In genomic region chr1:51330331-51331201, GRCh38 we compare ENCODE assay signal across 8 cellular contexts. TPM values are rescaled to one million over a fixed set of nuclear protein-coding genes. Genes with fewer than 3 reads are reported as not detected.
DNase-seq lines count a peak whose midpoint lies in the region; ATAC-seq and TF ChIP-seq lines count a peak whose summit lies in the region.

Gene TTC39A (minus strand): TSS chr1:51330562. CDS start chr1:51330477, 85 bp downstream.

- CTCF ChIA-PET in HEK293 (lab: Yijun Ruan, JAX) = interaction anchor here (0.5 to 1.4 kb wide), 5 partner anchors 10 to 998 kb away, joined by 3 to 5 read pairs (median 4); no protein-coding TSS in a partner anchor

- peak within 1 kb of the TSS; percentile 81 for H3K27ac ChIP-seq in HEK293 (ENCODE audit: extremely low read depth, low read depth, low read length)
- H3K27ac ChIP-seq in body of pancreas = peak within 1 kb of the TSS; percentile 83 to 93 (median 87)
- H3K27ac ChIP-seq in thymus (ENCODE audit: low read depth) = no peak within 1 kb of the TSS

- intact Hi-C loops in body of pancreas (cut with DNase I) (no loop called here), left colon (cut with DNase I, micrococcal nuclease) (no loop called here)

- TF ChIP-seq POLR2A in body of pancreas (IDR thresholded peaks at IDR 0.05) = no peak

- H3K36me3 ChIP-seq in BE2C (no peaks in the 10 kb centered on the region), HEK293 (ENCODE audit: control insufficient read depth in 2 of 2, insufficient read depth in 1 of 2, low read length in 2 of 2) (no peaks in the 10 kb centered on the region), body of pancreas (replicated peaks in 1 of 2; ENCODE audit: insufficient read depth in 1 of 2, low read depth in 2 of 2) (no peaks in the 10 kb centered on the region), thymus (ENCODE audit: control insufficient read depth, insufficient read depth) (no peaks in the 10 kb centered on the region)

- TF ChIP-seq CTCF in BE2C (IDR thresholded peaks at IDR 0.05; ENCODE audit: low read depth, low read length) (no peak), HEK293 (tag by site-specific recombination; IDR thresholded peaks at IDR 0.05) (no peak), body of pancreas (IDR thresholded peaks at IDR 0.05) (no peak)

- POLR2A ChIA-PET in HEK293 (lab: Yijun Ruan, JAX) = interaction anchor here (1.3 to 1.7 kb wide), 3 partner anchors 93 to 361 kb away, joined by 4 to 5 read pairs (median 4); partner anchors contain the start of genes CDKN2C and RNF11

- no peaks in the 10 kb centered on the region for H3K27me3 ChIP-seq in BE2C
- no peaks in the 10 kb centered on the region for H3K27me3 ChIP-seq in body of pancreas
- peaks cover 3% of the 10 kb centered on the region for H3K27me3 ChIP-seq in thymus (ENCODE audit: control insufficient read depth, insufficient read depth)

- peak within 1 kb of the TSS; percentile 56 for H3K4me3 ChIP-seq in BE2C (ENCODE audit: low read depth, low read length)
- peak within 1 kb of the TSS; percentile 42 for H3K4me3 ChIP-seq in HEK293 (ENCODE audit: low read depth, low read length)
- no peak within 1 kb of the TSS for H3K4me3 ChIP-seq in body of pancreas
- H3K4me3 ChIP-seq in thymus (ENCODE audit: low read length) = peak within 1 kb of the TSS; percentile 40

- H3K4me1 ChIP-seq in BE2C (peaks cover 20% of the 10 kb centered on the region), HEK293 (ENCODE audit: control insufficient read depth, insufficient read depth, low read length) (peaks cover 6% of the 10 kb centered on the region; the same call in 1 of the 2 replicates), body of pancreas (peaks cover 26% of the 10 kb centered on the region), thymus (ENCODE audit: control insufficient read depth, insufficient read depth, low read length) (no peaks in the 10 kb centered on the region)

- ATAC-seq in body of pancreas = peak; percentile 45
- peak; percentile 12 for ATAC-seq in left colon
- ATAC-seq in HG02610 (IDR thresholded peaks at IDR 0.05; ENCODE audit: unreplicated experiment) = no peak

- no peak for DNase-seq in BE2C
- DNase-seq in body of pancreas = peak in 3 of 4 donors; percentile 32 to 59 (median 46)
- peak in 1 of 2 donors; percentile 40 for DNase-seq in left colon
- no peak for DNase-seq in DMS79 (lab: John Stamatoyannopoulos, UW)
- DNase-seq in stimulated activated naive CD4-positive, alpha-beta T cell treated with Interleukin-2 at 50 U/mL for 16 hours (lab: John Stamatoyannopoulos, UW) = no peak

- H3K9me3 ChIP-seq in BE2C = no peaks in the 10 kb centered on the region
- no peaks in the 10 kb centered on the region for H3K9me3 ChIP-seq in HEK293 (ENCODE audit: control insufficient read depth, insufficient read depth, low read depth, low read length)
- no peaks in the 10 kb centered on the region for H3K9me3 ChIP-seq in body of pancreas
- H3K9me3 ChIP-seq in thymus (ENCODE audit: control insufficient read depth) = no peaks in the 10 kb centered on the region

- WGBS in body of pancreas, 2 donors = 6 to 23% methylated on average over 10 to 59 of the region's 87 CpGs
- 5% methylated on average over 87 of the region's 87 CpGs for WGBS in thymus

TF ChIP-seq in HEK293, 187 proteins besides CTCF, POLR2A, EP300 and RAD21 (continues in another document):
- TF ChIP-seq ZNF398 (tag by site-specific recombination; IDR thresholded peaks at IDR 0.05) (peak; percentile 31; the same call in 1 of the 2 replicates), GLI4 (tag by site-specific recombination; IDR thresholded peaks at IDR 0.05) (no peak), HOXC10 (CRISPR knock-in tag; IDR thresholded peaks at IDR 0.05) (no peak), ZNF768 (tag by site-specific recombination; IDR thresholded peaks at IDR 0.05) (no peak), ZNF114 (tag by site-specific recombination; IDR thresholded peaks at IDR 0.05) (no peak), ZNF548 (tag by site-specific recombination; IDR thresholded peaks at IDR 0.05) (no peak), PRDM4 (tag by site-specific recombination; IDR thresholded peaks at IDR 0.05) (no peak; the same call in 1 of the 2 replicates), ZNF18 (tag by site-specific recombination; IDR thresholded peaks at IDR 0.05) (peak; percentile 88), ZNF501 (tag by site-specific recombination; IDR thresholded peaks at IDR 0.05) (0 out of 2 replicates have a peak, but pooled peaks have one; percentile 50), WT1 (tag by site-specific recombination; IDR thresholded peaks at IDR 0.05) (no peak), ZNF610 (tag by site-specific recombination; IDR thresholded peaks at IDR 0.05; ENCODE audit: borderline replicate concordance) (no peak), ZSCAN18 (tag by site-specific recombination; IDR thresholded peaks at IDR 0.05) (no peak), ZNF660 (tag by site-specific recombination; IDR thresholded peaks at IDR 0.05) (no peak)

RNA-seq across cellular contexts. Expression of gene TTC39A, which starts in this region (rescaled TPM):
- polyA plus RNA-seq in BE2C (2012; ENCODE audit: insufficient read depth, insufficient read length, low read depth) = 11.2 TPM
- total RNA-seq in body of pancreas (10 to 100 TPM in 1 of 2 donors, 1 to 10 TPM in 1; 7.9 to 21.3 TPM), left colon (100 to 1,000 TPM in 1 of 2 donors, 10 to 100 TPM in 1; 80.4 to 114 TPM)
- polyA plus RNA-seq in thymus = 2.8 TPM

Comparison
In these comparisons a context has a peak if more than half of its experiments do, and no peak if none do; other contexts are left out.
1. DNase-seq: peak in body of pancreas (3 of 4); none in BE2C (single experiment), DMS79 (single experiment) and stimulated activated naive CD4-positive, alpha-beta T cell treated with Interleukin-2 at 50 U/mL for 16 hours (single experiment).
2. H3K4me3 ChIP-seq: peak in BE2C (single experiment), HEK293 (single experiment) and thymus (single experiment); none in body of pancreas (0 of 2).